ENCODE assay signal across 1 cellular context in genomic region chr21:18772404-18772803, GRCh38.
TF ChIP-seq lines count a peak whose summit lies in the region.

No MANE protein-coding gene starts in this region.

TF ChIP-seq in SK-N-SH treated with all-trans-retinoic acid at 6 μM for 48 hours, 23 proteins besides CTCF, POLR2A, EP300 and RAD21 (continued from another document):
- no peak for TF ChIP-seq CREB5 (CRISPR knock-in tag; IDR thresholded peaks at IDR 0.05; ENCODE audit: low read depth)
- TF ChIP-seq ISL1 (CRISPR knock-in tag; IDR thresholded peaks at IDR 0.05) = no peak
- no peak for TF ChIP-seq ZC3H10 (CRISPR knock-in tag; IDR thresholded peaks at IDR 0.05)
- TF ChIP-seq RARB (CRISPR knock-in tag; IDR thresholded peaks at IDR 0.05) = no peak
